In the genomic region with DNA sequence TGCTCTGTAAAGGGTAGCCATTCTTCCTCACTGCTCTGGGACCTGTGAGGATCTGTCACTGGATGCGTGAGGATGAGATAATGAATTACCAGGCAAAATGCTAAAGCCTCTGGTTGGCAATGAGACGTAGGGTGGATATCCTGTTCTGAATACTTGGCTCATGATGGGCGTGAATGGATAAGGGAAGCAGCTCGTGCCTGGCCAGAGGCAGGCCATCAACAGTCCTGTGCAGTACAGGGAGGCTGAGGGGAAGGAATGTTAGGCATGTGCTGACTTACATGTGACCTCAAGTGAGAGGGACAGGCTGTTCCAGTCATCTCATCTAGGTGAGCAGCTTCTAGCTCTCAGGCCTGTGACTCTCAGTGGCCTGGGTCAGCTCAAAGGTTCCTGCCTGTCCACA, we compare ENCODE assay signal across 12 cellular contexts.
DNase-seq lines count a peak whose midpoint lies in the region; ATAC-seq and TF ChIP-seq lines count a peak whose summit lies in the region.
"Had no signal": no experiment of that assay in that cellular context is flagged by ENCODE, and none has a peak within 500 bp of the region (broad histone marks: within the 10 kb centered on the region; RNA-seq: fewer than 3 reads in every experiment).

No MANE protein-coding gene starts in this region.

- H3K4me2 ChIP-seq in osteoblast (ENCODE audit: insufficient read depth, low read length), result no peak overlapping the region

- no peaks in the 10 kb centered on the region for H3K79me2 ChIP-seq in osteoblast (ENCODE audit: insufficient read depth, low read length)

- no peak for TF ChIP-seq CTCF in osteoblast (IDR thresholded peaks at IDR 0.05; ENCODE audit: extremely low read depth, low read depth, low read length)
- TF ChIP-seq CTCF in mucosa of descending colon (IDR thresholded peaks at IDR 0.05), result no peak

- no peak overlapping the region for H3K27ac ChIP-seq in osteoblast (ENCODE audit: low read depth, low read length)
- H3K27ac ChIP-seq: C4-2B had no signal

- no peak overlapping the region for H3K4me3 ChIP-seq in osteoblast (ENCODE audit: insufficient read depth, low read length)
- no peak overlapping the region for H3K4me3 ChIP-seq in mucosa of descending colon

- DNase-seq in ELR (ENCODE audit: low read depth) (peak; percentile 40), amniotic epithelial cell (ENCODE audit: low read depth) (peak; percentile 34), left ventricle myocardium superior (peak; percentile 71), osteoblast (ENCODE audit: insufficient read length, low spot score, missing footprints) (no peak), mucosa of descending colon (no peak), SKM-1 (lab: John Stamatoyannopoulos, UW; ENCODE audit: unreplicated experiment) (no peak), NCI-H1092 (lab: John Stamatoyannopoulos, UW) (no peak)
- DNase-seq: activated T-cell treated with anti-CD3 and anti-CD28 coated beads, Interleukin-2, amount 50 U/mL, for 72 hours; caudate nucleus; naive B cell had no signal

- peaks cover 11% of the 10 kb centered on the region for H3K27me3 ChIP-seq in osteoblast (ENCODE audit: insufficient read depth, low read length)

- peak; percentile 98 for ATAC-seq in left ventricle myocardium superior
- ATAC-seq in GM21515 (IDR thresholded peaks at IDR 0.05; ENCODE audit: unreplicated experiment), result no peak
- ATAC-seq in mucosa of descending colon, result no peak
- ATAC-seq: activated T-cell treated with anti-CD3 and anti-CD28 coated beads, Interleukin-2, amount 50 U/mL, for 72 hours had no signal

- no peaks in the 10 kb centered on the region for H3K36me3 ChIP-seq in osteoblast (ENCODE audit: insufficient read depth, low read length)
- no peaks in the 10 kb centered on the region for H3K36me3 ChIP-seq in mucosa of descending colon (ENCODE audit: low read depth)

- no peaks in the 10 kb centered on the region for H4K20me1 ChIP-seq in osteoblast (ENCODE audit: insufficient read depth, low read length)

- H3K4me1 ChIP-seq in osteoblast (ENCODE audit: insufficient read depth, low read length) (no peaks in the 10 kb centered on the region), mucosa of descending colon (ENCODE audit: low read depth) (no peaks in the 10 kb centered on the region)

- H3K9me3 ChIP-seq in osteoblast (ENCODE audit: low read depth, low read length) (no peaks in the 10 kb centered on the region), mucosa of descending colon (no peaks in the 10 kb centered on the region)

- intact Hi-C loops in left ventricle myocardium superior (cut with micrococcal nuclease), result no loop called here
- intact Hi-C loops in mucosa of descending colon (cut with DNase I, micrococcal nuclease), result no loop called here

- H2AFZ ChIP-seq in osteoblast (ENCODE audit: low read length), result peak overlapping the region; percentile 45

Comparison
In these comparisons a context has a peak if more than half of its experiments do, and no peak if none do; other contexts are left out.
1. DNase-seq: peak in ELR (single experiment), amniotic epithelial cell (single experiment) and left ventricle myocardium superior (single experiment); none in osteoblast (single experiment), mucosa of descending colon (0 of 3), SKM-1 (single experiment) and NCI-H1092 (single experiment).